In genomic region chr17:63621229-63621683, GRCh38 we compare ENCODE assay signal across 8 cellular contexts. TPM values are rescaled to one million over a fixed set of nuclear protein-coding genes. Genes with fewer than 3 reads are reported as not detected.
DNase-seq lines count a peak whose midpoint lies in the region; TF ChIP-seq lines count a peak whose summit lies in the region.

No MANE protein-coding gene starts in this region.

- POLR2A ChIA-PET in Caco-2 (lab: Charles Lee) (interaction anchor here (0.6 to 1.4 kb wide), 6 partner anchors 9 to 525 kb away, joined by 3 to 11 read pairs (median 5); partner anchors contain the start of gene CYB561), PC-9 (lab: Charles Lee; ENCODE audit: unreplicated experiment) (interaction anchor here (0.5 to 0.9 kb wide), 3 partner anchors 15 to 1097 kb away, joined by 4 to 6 read pairs (median 4); no protein-coding TSS in a partner anchor)

- no peak for DNase-seq in Caco-2
- DNase-seq in PC-9: no peak
- DNase-seq in epithelial cell of proximal tubule (ENCODE audit: low read depth): no peak
- DNase-seq in osteoblast (ENCODE audit: insufficient read length, low spot score, missing footprints): no peak
- no peak for DNase-seq in NCI-H82 (lab: John Stamatoyannopoulos, UW)
- no peak for DNase-seq in H4 (ENCODE audit: low spot score)
- no peak for DNase-seq in NCI-H748 treated with DMSO at 0.1 percent for 48 hours (lab: John Stamatoyannopoulos, UW)
- no peak for DNase-seq in HuH-7 (ENCODE audit: low spot score)

- intact Hi-C loops in Caco-2 (cut with micrococcal nuclease; ENCODE audit: unreplicated experiment): loop anchor here (5.0 to 10.0 kb wide), 2 partner anchors 76 to 224 kb away; partner anchors contain the start of gene SMARCD2
- intact Hi-C loops in PC-9 (cut with micrococcal nuclease; ENCODE audit: unreplicated experiment): loop anchor here (5.0 kb wide), 3 partner anchors 56 to 221 kb away; partner anchors contain the start of gene SMARCD2

- H3K4me2 ChIP-seq in PC-9: peak overlapping the region; percentile 90
- H3K4me2 ChIP-seq in osteoblast (ENCODE audit: insufficient read depth, low read length): peak overlapping the region; percentile 90

- H3K9me3 ChIP-seq in Caco-2 (no peaks in the 10 kb centered on the region), PC-9 (ENCODE audit: insufficient read depth, low read depth) (no peaks in the 10 kb centered on the region), osteoblast (ENCODE audit: low read depth, low read length) (no peaks in the 10 kb centered on the region)

- CTCF ChIA-PET in Caco-2 (lab: Charles Lee) (interaction anchor here (1.0 to 1.5 kb wide), 6 partner anchors 9 to 228 kb away, joined by 3 to 25 read pairs (median 6); no protein-coding TSS in a partner anchor), PC-9 (lab: Charles Lee) (interaction anchor here (0.7 to 2.3 kb wide), 3 partner anchors 10 to 442 kb away, joined by 3 to 11 read pairs (median 7); no protein-coding TSS in a partner anchor)

- peaks cover 10% of the 10 kb centered on the region for H3K4me1 Mint-ChIP-seq in Caco-2 (ENCODE audit: low read depth, unreplicated experiment)

- peak overlapping the region; percentile 84 for H2AFZ ChIP-seq in PC-9
- H2AFZ ChIP-seq in osteoblast (ENCODE audit: low read length): peak overlapping the region; percentile 90

- H3F3A ChIP-seq in PC-9 (ENCODE audit: insufficient read depth, low read depth): no peaks in the 10 kb centered on the region

- H3K79me2 ChIP-seq in PC-9 (ENCODE audit: low read depth): 0 out of 2 replicates have a peak, but pooled peaks cover 8% of the 10 kb centered on the region
- H3K79me2 ChIP-seq in osteoblast (ENCODE audit: insufficient read depth, low read length): peaks cover 30% of the 10 kb centered on the region

- no peak for TF ChIP-seq CTCF in Caco-2 (IDR thresholded peaks at IDR 0.05; ENCODE audit: insufficient read depth in 1 of 2, low read depth in 1 of 2, low read length in 1 of 2, severe bottlenecking in 1 of 2, unreplicated experiment in 1 of 2)
- no peak for TF ChIP-seq CTCF in PC-9 (conservative IDR thresholded peaks at IDR 0.05)
- no peak for TF ChIP-seq CTCF in epithelial cell of proximal tubule (conservative IDR thresholded peaks at IDR 0.05; ENCODE audit: low read depth, low read length)
- no peak for TF ChIP-seq CTCF in osteoblast (IDR thresholded peaks at IDR 0.05; ENCODE audit: extremely low read depth, low read depth, low read length)

- H3K27ac ChIP-seq in PC-9 (no peak overlapping the region), osteoblast (ENCODE audit: low read depth, low read length) (peak overlapping the region; percentile 66)

- H3K27me3 ChIP-seq in Caco-2 (replicated peaks; ENCODE audit: control insufficient read depth, insufficient read depth, low read length): no peaks in the 10 kb centered on the region
- H3K27me3 ChIP-seq in PC-9 (ENCODE audit: insufficient read depth, low read depth): no peaks in the 10 kb centered on the region
- H3K27me3 ChIP-seq in osteoblast (ENCODE audit: insufficient read depth, low read length): no peaks in the 10 kb centered on the region

- H3K4me3 ChIP-seq in Caco-2 (ENCODE audit: low read depth, low read length) (peak overlapping the region; percentile 57), PC-9 (peak overlapping the region; percentile 64), epithelial cell of proximal tubule (ENCODE audit: low read depth, low read length) (peak overlapping the region; percentile 87), osteoblast (ENCODE audit: insufficient read depth, low read length) (peak overlapping the region; percentile 83)

- H3K27me3 Mint-ChIP-seq in Caco-2 (ENCODE audit: insufficient read depth, unreplicated experiment): peaks cover 11% of the 10 kb centered on the region

- H3K27ac Mint-ChIP-seq in Caco-2 (ENCODE audit: unreplicated experiment): peak overlapping the region; percentile 43

- peak overlapping the region; percentile 94 for H3K4me3 Mint-ChIP-seq in Caco-2 (ENCODE audit: unreplicated experiment)

- no peaks in the 10 kb centered on the region for H3K9me3 Mint-ChIP-seq in Caco-2 (ENCODE audit: unreplicated experiment)

- no peaks in the 10 kb centered on the region for H3K36me3 ChIP-seq in Caco-2 (ENCODE audit: control insufficient read depth, insufficient read depth, low read length)
- H3K36me3 ChIP-seq in PC-9 (ENCODE audit: low read depth): no peaks in the 10 kb centered on the region
- no peaks in the 10 kb centered on the region for H3K36me3 ChIP-seq in osteoblast (ENCODE audit: insufficient read depth, low read length)

- no peaks in the 10 kb centered on the region; the same call in 1 of the 2 replicates for H3K4me1 ChIP-seq in Caco-2
- H3K4me1 ChIP-seq in PC-9 (replicated peaks; ENCODE audit: insufficient read depth): peaks cover 12% of the 10 kb centered on the region; the same call in 1 of the 2 replicates
- H3K4me1 ChIP-seq in osteoblast (ENCODE audit: insufficient read depth, low read length): peaks cover 16% of the 10 kb centered on the region

- no peaks in the 10 kb centered on the region for H3K9me2 ChIP-seq in PC-9 (ENCODE audit: insufficient read depth)

- peaks cover 12% of the 10 kb centered on the region for H3K36me3 Mint-ChIP-seq in Caco-2 (ENCODE audit: insufficient read depth, unreplicated experiment)

- BruUV-seq in Caco-2 (replicated peaks; lab: Mats Ljungman, UMichigan) (TSS peak; percentile 96), PC-9 (replicated peaks; lab: Mats Ljungman, UMichigan) (TSS peak; percentile 98)

- no peaks in the 10 kb centered on the region; the same call in 1 of the 2 replicates for H4K20me1 ChIP-seq in PC-9 (ENCODE audit: insufficient read depth)
- H4K20me1 ChIP-seq in osteoblast (ENCODE audit: insufficient read depth, low read length): peaks cover 16% of the 10 kb centered on the region

RNA-seq across cellular contexts. Expression of gene MAP3K3, which starts 1.0 kb away (rescaled TPM):
- total RNA-seq in Caco-2 (2022) (15.3 and 16.2 TPM in 2 replicates), PC-9 (2021) (12.9 and 14.1 TPM in 2 replicates), epithelial cell of proximal tubule (12.8 and 17.4 TPM in 2 replicates), osteoblast (51.0 and 53.0 TPM in 2 replicates)
- total RNA-seq in H4 (2014; rRNA removed; shearing (Covaris generic)): 13.9 and 17.9 TPM in 2 replicates

RNA-seq across cellular contexts. Expression of gene TACO1, which starts 20.6 kb away (rescaled TPM):
- total RNA-seq in Caco-2 (2022) (27.9 and 29.1 TPM in 2 replicates), PC-9 (2021) (25.0 and 27.1 TPM in 2 replicates), epithelial cell of proximal tubule (22.8 and 32.8 TPM in 2 replicates), osteoblast (19.7 and 21.0 TPM in 2 replicates)
- 20.7 and 28.1 TPM in 2 replicates for total RNA-seq in H4 (2014; rRNA removed; shearing (Covaris generic))
